In genomic region chr15:89366656-89367393, GRCh38 we compare ENCODE assay signal across 2 cellular contexts.
TF ChIP-seq lines count a peak whose summit lies in the region.

No MANE protein-coding gene starts in this region.

TF ChIP-seq in SK-N-SH, 30 proteins besides CTCF, POLR2A, EP300 and RAD21 (continued from another document):
- TF ChIP-seq REST (IDR thresholded peaks at IDR 0.05; ENCODE audit: low read depth, low read length) (no peak), TAF1 (IDR thresholded peaks at IDR 0.05; ENCODE audit: borderline replicate concordance, low read depth, low read length) (no peak), TEAD4 (IDR thresholded peaks at IDR 0.05; ENCODE audit: borderline replicate concordance, insufficient read depth) (no peak)
TF ChIP-seq in SK-N-SH: peak in this region for 0.

TF ChIP-seq in SK-N-SH treated with all-trans-retinoic acid at 6 μM for 48 hours, 23 proteins besides CTCF, POLR2A, EP300 and RAD21 (continued from another document):
- TF ChIP-seq CREB5 (CRISPR knock-in tag; IDR thresholded peaks at IDR 0.05; ENCODE audit: low read depth), result no peak
- TF ChIP-seq TOX (CRISPR knock-in tag; IDR thresholded peaks at IDR 0.05; ENCODE audit: borderline replicate concordance), result no peak
- TF ChIP-seq ARNTL (CRISPR knock-in tag; IDR thresholded peaks at IDR 0.05; ENCODE audit: borderline replicate concordance, low read depth), result no peak
- no peak for TF ChIP-seq ZNF8 (CRISPR knock-in tag; IDR thresholded peaks at IDR 0.05)
- no peak for TF ChIP-seq TSHZ2 (CRISPR knock-in tag; IDR thresholded peaks at IDR 0.05)
- no peak for TF ChIP-seq ZFP30 (CRISPR knock-in tag; IDR thresholded peaks at IDR 0.05)
- TF ChIP-seq, protein P1, sequence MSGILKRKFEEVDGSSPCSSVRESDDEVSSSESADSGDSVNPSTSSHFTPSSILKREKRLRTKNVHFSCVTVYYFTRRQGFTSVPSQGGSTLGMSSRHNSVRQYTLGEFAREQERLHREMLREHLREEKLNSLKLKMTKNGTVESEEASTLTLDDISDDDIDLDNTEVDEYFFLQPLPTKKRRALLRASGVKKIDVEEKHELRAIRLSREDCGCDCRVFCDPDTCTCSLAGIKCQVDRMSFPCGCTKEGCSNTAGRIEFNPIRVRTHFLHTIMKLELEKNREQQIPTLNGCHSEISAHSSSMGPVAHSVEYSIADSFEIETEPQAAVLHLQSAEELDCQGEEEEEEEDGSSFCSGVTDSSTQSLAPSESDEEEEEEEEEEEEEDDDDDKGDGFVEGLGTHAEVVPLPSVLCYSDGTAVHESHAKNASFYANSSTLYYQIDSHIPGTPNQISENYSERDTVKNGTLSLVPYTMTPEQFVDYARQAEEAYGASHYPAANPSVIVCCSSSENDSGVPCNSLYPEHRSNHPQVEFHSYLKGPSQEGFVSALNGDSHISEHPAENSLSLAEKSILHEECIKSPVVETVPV (CRISPR knock-in tag; IDR thresholded peaks at IDR 0.05), result no peak
- no peak for TF ChIP-seq ISL1 (CRISPR knock-in tag; IDR thresholded peaks at IDR 0.05)
- no peak for TF ChIP-seq PPARA (CRISPR knock-in tag; IDR thresholded peaks at IDR 0.05; ENCODE audit: borderline replicate concordance)
- TF ChIP-seq BACH2 (CRISPR knock-in tag; IDR thresholded peaks at IDR 0.05; ENCODE audit: borderline replicate concordance), result no peak
